In genomic region chr13:27533155-27533643, GRCh38 we compare ENCODE assay signal across 8 cellular contexts.
DNase-seq lines count a peak whose midpoint lies in the region; ATAC-seq, FAIRE-seq and TF ChIP-seq lines count a peak whose summit lies in the region.

No MANE protein-coding gene starts in this region.

- H3K27ac ChIP-seq in A549 (no peak overlapping the region), fibroblast of lung (ENCODE audit: insufficient read depth, low read length) (no peak overlapping the region)
- no peak overlapping the region for H3K27ac ChIP-seq in naive thymus-derived CD4-positive, alpha-beta T cell (ENCODE audit: low read depth, low read length)

- no peak for FAIRE-seq in A549 (lab: Jason Lieb, UNC)

- WGBS in A549 (ENCODE audit: missing lambda C conversion rate) = 5% methylated on average over 3 of the region's 19 CpGs

- peak overlapping the region; percentile 41 for H3K4me3 ChIP-seq in A549
- H3K4me3 ChIP-seq in H7 (ENCODE audit: insufficient read depth, low read depth, low read length) = no peak overlapping the region
- H3K4me3 ChIP-seq in fibroblast of lung (replicated peaks in 1 of 4; ENCODE audit: control extremely low read depth in 1 of 4, insufficient read depth in 1 of 4, low read depth in 3 of 4, low read length in 4 of 4) = peak overlapping the region in 2 of 4 experiments; percentile 14 to 33
- no peak overlapping the region for H3K4me3 ChIP-seq in naive thymus-derived CD4-positive, alpha-beta T cell (ENCODE audit: low read length)

- peak; percentile 41 to 76 for DNase-seq in A549 (ENCODE audit: low read depth in 1 of 2, low spot score in 1 of 2)
- DNase-seq in H7 = peak; percentile 85
- peak; percentile 24 for DNase-seq in OCI-M2 (lab: John Stamatoyannopoulos, UW; ENCODE audit: unreplicated experiment)
- DNase-seq in activated T-helper 1 cell treated with anti-CD3 and anti-CD28 coated beads, Interleukin-12 subunit alpha, Interleukin-12 subunit beta, Interleukin-2, Interleukin-4 antibody, amounts not matched to agents 30 ng/mL and 10 ng/mL and 1 ng/mL, durations not matched to agents 14 hours and 24 hours and 36 hours (ENCODE audit: low spot score) = peak; percentile 6
- DNase-seq in fibroblast of lung (ENCODE audit: low read depth in 2 of 2) = peak; percentile 55 to 69
- DNase-seq in naive thymus-derived CD4-positive, alpha-beta T cell = peak in 7 of 9 donors; percentile 17 to 51 (median 42)
- peak; percentile 73 for DNase-seq in stimulated activated naive CD8-positive, alpha-beta T cell treated with anti-CD3 and anti-CD28 coated beads, Interleukin-15, Interleukin-2, amounts not matched to agents 100 U/mL and 50 U/mL, for 24 hours

- H3K9ac ChIP-seq in fibroblast of lung (ENCODE audit: insufficient read depth, low read length) = no peak overlapping the region

- H3K27me3 Mint-ChIP-seq in activated T-helper 1 cell treated with anti-CD3 and anti-CD28 coated beads, Interleukin-12 subunit alpha, Interleukin-12 subunit beta, Interleukin-2, Interleukin-4 antibody, amounts not matched to agents 30 ng/mL and 10 ng/mL and 1 ng/mL, durations not matched to agents 14 hours and 24 hours and 36 hours (ENCODE audit: insufficient read depth) = no peaks in the 10 kb centered on the region
- H3K27me3 Mint-ChIP-seq in naive thymus-derived CD4-positive, alpha-beta T cell = peaks cover 0 to 17% (median 5%) of the 10 kb centered on the region in 5 donors

- no peak for TF ChIP-seq POLR2A in A549 (IDR thresholded peaks at IDR 0.05; ENCODE audit: low read length)

- peaks cover 6% of the 10 kb centered on the region for H3K4me1 Mint-ChIP-seq in activated T-helper 1 cell treated with anti-CD3 and anti-CD28 coated beads, Interleukin-12 subunit alpha, Interleukin-12 subunit beta, Interleukin-2, Interleukin-4 antibody, amounts not matched to agents 30 ng/mL and 10 ng/mL and 1 ng/mL, durations not matched to agents 14 hours and 24 hours and 36 hours (ENCODE audit: low read depth)
- H3K4me1 Mint-ChIP-seq in naive thymus-derived CD4-positive, alpha-beta T cell = peaks cover 0 to 12% (median 10%) of the 10 kb centered on the region in 7 donors

- H3K4me3 Mint-ChIP-seq in activated T-helper 1 cell treated with anti-CD3 and anti-CD28 coated beads, Interleukin-12 subunit alpha, Interleukin-12 subunit beta, Interleukin-2, Interleukin-4 antibody, amounts not matched to agents 30 ng/mL and 10 ng/mL and 1 ng/mL, durations not matched to agents 14 hours and 24 hours and 36 hours = no peak overlapping the region
- peak overlapping the region in 6 of 10 donors; percentile 26 to 52 (median 44) for H3K4me3 Mint-ChIP-seq in naive thymus-derived CD4-positive, alpha-beta T cell

- H3K36me3 ChIP-seq in H7 (replicated peaks; ENCODE audit: control insufficient read depth, insufficient read depth, low read length) (no peaks in the 10 kb centered on the region), fibroblast of lung (ENCODE audit: control insufficient read depth, insufficient read depth, low read length) (no peaks in the 10 kb centered on the region)
- no peaks in the 10 kb centered on the region for H3K36me3 ChIP-seq in naive thymus-derived CD4-positive, alpha-beta T cell (ENCODE audit: control insufficient read depth in 2 of 3, insufficient read depth in 3 of 3, low read length in 3 of 3)

- CTCF ChIA-PET in A549 (lab: Yijun Ruan, JAX) = interaction anchor here (0.6 to 6.4 kb wide), 34 partner anchors 8 to 875 kb away, joined by 3 to 95 read pairs (median 4); partner anchors contain the start of gene LNX2
- CTCF ChIA-PET in naive thymus-derived CD4-positive, alpha-beta T cell (lab: Charles Lee) = interaction anchor here (0.8 to 1.2 kb wide), 5 partner anchors 10 to 296 kb away, joined by 3 to 6 read pairs (median 4); no protein-coding TSS in a partner anchor

- H3K4me2 ChIP-seq in A549 (peak overlapping the region; percentile 86), fibroblast of lung (ENCODE audit: extremely low read depth, insufficient read depth, low read length) (peak overlapping the region; percentile 78)

- H3K27me3 ChIP-seq in H7 (ENCODE audit: control insufficient read depth, insufficient read depth, low read length) (no peaks in the 10 kb centered on the region), fibroblast of lung (ENCODE audit: control insufficient read depth, insufficient read depth, low read length) (no peaks in the 10 kb centered on the region)
- H3K27me3 ChIP-seq in naive thymus-derived CD4-positive, alpha-beta T cell (ENCODE audit: control insufficient read depth in 2 of 2, insufficient read depth in 2 of 2, low read length in 2 of 2) = no peaks in the 10 kb centered on the region

- TF ChIP-seq EP300 in A549 (IDR thresholded peaks at IDR 0.05) = no peak

- no peaks in the 10 kb centered on the region for H4K20me1 ChIP-seq in fibroblast of lung (ENCODE audit: control insufficient read depth, extremely low read depth, insufficient read depth, low read length)

- peaks cover 3% of the 10 kb centered on the region for H3K9me3 Mint-ChIP-seq in activated T-helper 1 cell treated with anti-CD3 and anti-CD28 coated beads, Interleukin-12 subunit alpha, Interleukin-12 subunit beta, Interleukin-2, Interleukin-4 antibody, amounts not matched to agents 30 ng/mL and 10 ng/mL and 1 ng/mL, durations not matched to agents 14 hours and 24 hours and 36 hours
- H3K9me3 Mint-ChIP-seq in naive thymus-derived CD4-positive, alpha-beta T cell = peaks cover 0 to 6% (median 0%) of the 10 kb centered on the region in 11 donors

- POLR2A ChIA-PET in A549 (lab: Yijun Ruan, JAX) = interaction anchor here (1.0 to 1.1 kb wide), 3 partner anchors 83 to 293 kb away, joined by 3 to 5 read pairs (median 4); partner anchors contain the start of genes LNX2 and MTIF3
- POLR2A ChIA-PET in naive thymus-derived CD4-positive, alpha-beta T cell (lab: Charles Lee) = no interaction called here

- peak; percentile 99 to 100 for ATAC-seq in A549
- peak; percentile 83 for ATAC-seq in naive thymus-derived CD4-positive, alpha-beta T cell
- ATAC-seq in stimulated activated naive CD8-positive, alpha-beta T cell treated with anti-CD3 and anti-CD28 coated beads, Interleukin-15, Interleukin-2, amounts not matched to agents 100 U/mL and 50 U/mL, for 24 hours = peak; percentile 57
- ATAC-seq in HG03571 (IDR thresholded peaks at IDR 0.05; ENCODE audit: unreplicated experiment) = no peak

- H3K27ac Mint-ChIP-seq in activated T-helper 1 cell treated with anti-CD3 and anti-CD28 coated beads, Interleukin-12 subunit alpha, Interleukin-12 subunit beta, Interleukin-2, Interleukin-4 antibody, amounts not matched to agents 30 ng/mL and 10 ng/mL and 1 ng/mL, durations not matched to agents 14 hours and 24 hours and 36 hours = no peak overlapping the region
- no peak overlapping the region for H3K27ac Mint-ChIP-seq in naive thymus-derived CD4-positive, alpha-beta T cell

- peak; percentile 75 for TF ChIP-seq CTCF in A549 (IDR thresholded peaks at IDR 0.05)
- peak; percentile 92 to 97 for TF ChIP-seq CTCF in fibroblast of lung (conservative IDR thresholded peaks at IDR 0.05 in 1 of 2, IDR thresholded peaks at IDR 0.05 in 1 of 2; ENCODE audit: low read depth in 1 of 2, low read length in 2 of 2)

- peak overlapping the region; percentile 81 for H2AFZ ChIP-seq in fibroblast of lung (ENCODE audit: low read length)

- no peaks in the 10 kb centered on the region for H3K36me3 Mint-ChIP-seq in activated T-helper 1 cell treated with anti-CD3 and anti-CD28 coated beads, Interleukin-12 subunit alpha, Interleukin-12 subunit beta, Interleukin-2, Interleukin-4 antibody, amounts not matched to agents 30 ng/mL and 10 ng/mL and 1 ng/mL, durations not matched to agents 14 hours and 24 hours and 36 hours (ENCODE audit: low read depth)
- peaks cover 0 to 1% (median 0%) of the 10 kb centered on the region in 5 donors for H3K36me3 Mint-ChIP-seq in naive thymus-derived CD4-positive, alpha-beta T cell

- intact Hi-C loops in activated T-helper 1 cell treated with anti-CD3 and anti-CD28 coated beads, Interleukin-12 subunit alpha, Interleukin-12 subunit beta, Interleukin-2, Interleukin-4 antibody, amounts not matched to agents 30 ng/mL and 10 ng/mL and 1 ng/mL, durations not matched to agents 14 hours and 24 hours and 36 hours (cut with micrococcal nuclease) = loop anchor here (1.0 to 2.0 kb wide), 3 partner anchors 158 to 293 kb away; no protein-coding TSS in a partner anchor
- intact Hi-C loops in naive thymus-derived CD4-positive, alpha-beta T cell (cut with micrococcal nuclease) = loop anchor here (1.0 to 5.0 kb wide), 7 partner anchors 81 to 293 kb away; partner anchors contain the start of genes LNX2 (in 2 of the 2), MTIF3 (in 1 of the 2) and POLR1D (in 1 of the 2)

- H3K9me3 ChIP-seq in A549 (no peaks in the 10 kb centered on the region), fibroblast of lung (ENCODE audit: control insufficient read depth, insufficient read depth, low read depth, low read length) (no peaks in the 10 kb centered on the region)
- H3K9me3 ChIP-seq in naive thymus-derived CD4-positive, alpha-beta T cell (ENCODE audit: control insufficient read depth in 2 of 3, low read length in 3 of 3) = no peaks in the 10 kb centered on the region

- no peaks in the 10 kb centered on the region for H3K79me2 ChIP-seq in fibroblast of lung (ENCODE audit: control insufficient read depth, insufficient read depth, low read length)

- peak; percentile 68 to 73 for TF ChIP-seq RAD21 in A549 (conservative IDR thresholded peaks at IDR 0.05 in 1 of 2, IDR thresholded peaks at IDR 0.05 in 1 of 2)

- H3K4me1 ChIP-seq in A549 (no peaks in the 10 kb centered on the region), fibroblast of lung (ENCODE audit: control insufficient read depth, extremely low read depth, insufficient read depth, low read length) (peaks cover 2% of the 10 kb centered on the region)
- H3K4me1 ChIP-seq in naive thymus-derived CD4-positive, alpha-beta T cell (ENCODE audit: control insufficient read depth in 2 of 2, insufficient read depth in 2 of 2, low read length in 2 of 2) = peaks cover 0 to 9% of the 10 kb centered on the region in 2 donors

TF ChIP-seq in A549, 52 proteins besides CTCF, POLR2A, EP300 and RAD21:
- peak; percentile 85 for TF ChIP-seq SMC3 (IDR thresholded peaks at IDR 0.05)
- TF ChIP-seq RNF2 (IDR thresholded peaks at IDR 0.05; ENCODE audit: borderline replicate concordance, low read depth) = no peak

Comparison
In these comparisons a context has a peak if more than half of its experiments do, and no peak if none do; other contexts are left out.
1. DNase-seq: peak in every context shown above with its lines; median percentile 85 in H7; 73 in stimulated activated naive CD8-positive, alpha-beta T cell treated with anti-CD3 and anti-CD28 coated beads, Interleukin-15, Interleukin-2, amounts not matched to agents 100 U/mL and 50 U/mL, for 24 hours; 62 in fibroblast of lung; 58 in A549; 42 in naive thymus-derived CD4-positive, alpha-beta T cell; 24 in OCI-M2; 6 in activated T-helper 1 cell treated with anti-CD3 and anti-CD28 coated beads, Interleukin-12 subunit alpha, Interleukin-12 subunit beta, Interleukin-2, Interleukin-4 antibody, amounts not matched to agents 30 ng/mL and 10 ng/mL and 1 ng/mL, durations not matched to agents 14 hours and 24 hours and 36 hours.